Comparison of ENCODE assay signal across 20 cellular contexts in the genomic region with DNA sequence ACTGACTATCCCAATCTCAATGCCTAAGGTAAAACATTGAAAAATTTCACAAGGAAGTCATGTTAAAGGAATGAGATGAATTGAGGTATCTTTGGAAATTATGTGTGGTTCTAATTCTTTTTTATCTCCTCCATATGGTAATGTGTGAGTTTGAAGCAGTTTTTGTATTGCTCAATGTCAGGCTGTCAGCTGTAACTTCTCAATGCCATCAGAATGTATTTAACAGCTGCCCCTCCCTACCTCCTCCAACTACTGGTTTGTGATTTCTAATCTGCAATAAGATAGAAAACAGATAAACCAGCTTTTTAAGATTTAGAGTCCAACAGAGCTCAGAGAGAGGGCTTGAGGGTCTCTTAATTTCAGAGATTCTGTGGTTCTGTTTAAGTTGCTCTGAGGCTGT.
A peak's percentile ranks its signal among the peaks of the same experiment; 100 is the strongest.
DNase-seq lines count a peak whose midpoint lies in the region; ATAC-seq and TF ChIP-seq lines count a peak whose summit lies in the region.
"Had no signal": no experiment of that assay in that cellular context is flagged by ENCODE, and none has a peak within 500 bp of the region (broad histone marks: within the 10 kb centered on the region; RNA-seq: fewer than 3 reads in every experiment).

No MANE protein-coding gene starts in this region.

- H3K9me3 ChIP-seq in Karpas-422 (ENCODE audit: low read length) (peaks cover 4% of the 10 kb centered on the region), skeletal muscle satellite cell (replicated peaks; ENCODE audit: low read length) (no peaks in the 10 kb centered on the region)
- H3K9me3 ChIP-seq: colonic mucosa, lower lobe of right lung had no signal

- H3K9me3 Mint-ChIP-seq in stimulated activated memory B cell treated with anti-CD40 and anti-IgM and Interleukin-4, amounts not matched to agents 10 μg/mL and 1 μg/mL and 100 μg/mL, for 72 hours, result peaks cover 7% of the 10 kb centered on the region

- H3K4me3 ChIP-seq in Karpas-422 (ENCODE audit: low read length) (no peak overlapping the region), skeletal muscle satellite cell (ENCODE audit: low read length) (no peak overlapping the region)
- H3K4me3 ChIP-seq: BLaER1, colonic mucosa, heart left ventricle, lower lobe of right lung, skin epidermis had no signal

- no peaks in the 10 kb centered on the region for H3K36me3 Mint-ChIP-seq in stimulated activated memory B cell treated with anti-CD40 and anti-IgM and Interleukin-4, amounts not matched to agents 10 μg/mL and 1 μg/mL and 100 μg/mL, for 72 hours
- H3K36me3 Mint-ChIP-seq: naive B cell had no signal

- H3K4me3 Mint-ChIP-seq in stimulated activated memory B cell treated with anti-CD40 and anti-IgM and Interleukin-4, amounts not matched to agents 10 μg/mL and 1 μg/mL and 100 μg/mL, for 72 hours, result no peak overlapping the region
- H3K4me3 Mint-ChIP-seq: activated naive CD4-positive, alpha-beta T cell treated with anti-CD3 and anti-CD28 coated beads for 36 hours; naive B cell had no signal

- no peak overlapping the region for H3K27ac Mint-ChIP-seq in stimulated activated memory B cell treated with anti-CD40 and anti-IgM and Interleukin-4, amounts not matched to agents 10 μg/mL and 1 μg/mL and 100 μg/mL, for 72 hours
- H3K27ac Mint-ChIP-seq: activated naive CD4-positive, alpha-beta T cell treated with anti-CD3 and anti-CD28 coated beads for 36 hours; naive B cell had no signal

- H3K36me3 ChIP-seq in Karpas-422 (ENCODE audit: insufficient read depth, low read length) (no peaks in the 10 kb centered on the region), skeletal muscle satellite cell (ENCODE audit: insufficient read depth, low read length) (no peaks in the 10 kb centered on the region)
- H3K36me3 ChIP-seq: BLaER1, colonic mucosa, heart left ventricle, lower lobe of right lung had no signal

- ATAC-seq in SK-N-SH treated with all-trans-retinoic acid at 6 μM for 48 hours (no peak), HG03095 (IDR thresholded peaks at IDR 0.05; ENCODE audit: unreplicated experiment) (no peak)
- ATAC-seq in stimulated activated memory B cell treated with anti-CD40 and anti-IgM and Interleukin-4, amounts not matched to agents 10 μg/mL and 1 μg/mL and 100 μg/mL, for 72 hours, result no peak
- ATAC-seq: lower lobe of right lung had no signal

- no peak overlapping the region for H3K4me2 ChIP-seq in Karpas-422 (ENCODE audit: low read depth, low read length, poor library complexity, severe bottlenecking)
- peak overlapping the region; percentile 37 for H3K4me2 ChIP-seq in skeletal muscle satellite cell (ENCODE audit: low read length)
- H3K4me2 ChIP-seq: BLaER1 had no signal

- H3K27me3 ChIP-seq in Karpas-422 (ENCODE audit: low read length), result no peaks in the 10 kb centered on the region
- no peaks in the 10 kb centered on the region for H3K27me3 ChIP-seq in skeletal muscle satellite cell (ENCODE audit: control insufficient read depth, insufficient read depth, low read length)
- H3K27me3 ChIP-seq: BLaER1, colonic mucosa, heart left ventricle had no signal

- H3K27me3 Mint-ChIP-seq in stimulated activated memory B cell treated with anti-CD40 and anti-IgM and Interleukin-4, amounts not matched to agents 10 μg/mL and 1 μg/mL and 100 μg/mL, for 72 hours, result no peaks in the 10 kb centered on the region
- H3K27me3 Mint-ChIP-seq: naive B cell had no signal

- no peaks in the 10 kb centered on the region for H4K20me1 ChIP-seq in Karpas-422 (ENCODE audit: insufficient read depth, low read depth, low read length)
- H4K20me1 ChIP-seq: BLaER1 had no signal

- no peak overlapping the region for H3K27ac ChIP-seq in Karpas-422 (ENCODE audit: low read length)
- H3K27ac ChIP-seq: BLaER1, colonic mucosa, heart left ventricle, lower lobe of right lung, parathyroid adenoma, skin epidermis had no signal

- no peaks in the 10 kb centered on the region for H3K4me1 Mint-ChIP-seq in stimulated activated memory B cell treated with anti-CD40 and anti-IgM and Interleukin-4, amounts not matched to agents 10 μg/mL and 1 μg/mL and 100 μg/mL, for 72 hours
- H3K4me1 Mint-ChIP-seq: naive B cell had no signal

- no peak for DNase-seq in Karpas-422
- DNase-seq in fibroblast of gingiva (ENCODE audit: low read depth), result peak; percentile 17
- DNase-seq in DMS79 treated with DMSO at 0.1 percent for 48 hours (lab: John Stamatoyannopoulos, UW), result no peak
- DNase-seq: activated CD4-positive, alpha-beta T cell treated with anti-CD3 and anti-CD28 coated beads for 48 hours; activated CD8-positive, alpha-beta memory T cell treated with anti-CD3 and anti-CD28 coated beads, Interleukin-2, amount 50 U/mL, for 48 hours; activated naive CD4-positive, alpha-beta T cell treated with anti-CD3 and anti-CD28 coated beads for 36 hours; colonic mucosa; heart left ventricle; lower lobe of right lung; naive B cell; NCI-H1436 treated with DMSO at 0.1 percent for 48 hours; NCI-H82; stimulated activated CD4-positive, alpha-beta T cell treated with anti-CD3 and anti-CD28 coated beads, Interleukin-4, amount 100 ng/mL, for 1 hour had no signal

- no peak overlapping the region for H3K9ac ChIP-seq in Karpas-422 (ENCODE audit: low read length)
- H3K9ac ChIP-seq in skeletal muscle satellite cell (ENCODE audit: low read depth, low read length), result peak overlapping the region; percentile 67
- H3K9ac ChIP-seq: BLaER1, parathyroid adenoma had no signal

- peak overlapping the region; percentile 85 for H2AFZ ChIP-seq in Karpas-422 (ENCODE audit: low read length)
- H2AFZ ChIP-seq: parathyroid adenoma had no signal

- H3K4me1 ChIP-seq in Karpas-422 (ENCODE audit: low read length) (peaks cover 10% of the 10 kb centered on the region), skeletal muscle satellite cell (ENCODE audit: control insufficient read depth, insufficient read depth, low read length) (peaks cover 21% of the 10 kb centered on the region)
- H3K4me1 ChIP-seq: BLaER1, colonic mucosa, heart left ventricle, lower lobe of right lung, parathyroid adenoma had no signal

- no peaks in the 10 kb centered on the region for H3K9me2 ChIP-seq in Karpas-422 (replicated peaks; ENCODE audit: insufficient read depth, low read length)

- no peaks in the 10 kb centered on the region for H3K79me2 ChIP-seq in Karpas-422 (ENCODE audit: low read length)
- H3K79me2 ChIP-seq: parathyroid adenoma had no signal

TF ChIP-seq in SK-N-SH treated with all-trans-retinoic acid at 6 μM for 48 hours, 23 proteins besides CTCF, POLR2A, EP300 and RAD21:
- TF ChIP-seq CSDC2 (CRISPR knock-in tag; IDR thresholded peaks at IDR 0.05) (no peak), TCF4 (CRISPR knock-in tag; IDR thresholded peaks at IDR 0.05; ENCODE audit: borderline replicate concordance) (0 out of 2 replicates have a peak, but pooled peaks have one; percentile 16)
